ENCODE assay signal across 26 cellular contexts in genomic region chr3:171495413-171495812, GRCh38. TPM values are rescaled to one million over a fixed set of nuclear protein-coding genes. Genes with fewer than 3 reads are reported as not detected.
A peak's percentile ranks its signal among the peaks of the same experiment; 100 is the strongest.
DNase-seq lines count a peak whose midpoint lies in the region; ATAC-seq, FAIRE-seq and TF ChIP-seq lines count a peak whose summit lies in the region.
"Had no signal": no experiment of that assay in that cellular context is flagged by ENCODE, and none has a peak within 500 bp of the region (broad histone marks: within the 10 kb centered on the region; RNA-seq: fewer than 3 reads in every experiment).

No MANE protein-coding gene starts in this region.

- POLR2A ChIA-PET in CD8-positive, alpha-beta T cell (lab: Charles Lee), result no interaction called here

- H3K27me3 Mint-ChIP-seq in activated T-cell treated with anti-CD3 and anti-CD28 coated beads, Interleukin-2, amount 50 U/mL, for 72 hours (ENCODE audit: low read depth), result no peaks in the 10 kb centered on the region
- H3K27me3 Mint-ChIP-seq in activated T-cell treated with anti-CD3 and anti-CD28 coated beads, Interleukin-2, amount 50 U/mL, for 4 hours (ENCODE audit: low read depth), result no peaks in the 10 kb centered on the region
- H3K27me3 Mint-ChIP-seq in CD8-positive, alpha-beta T cell (ENCODE audit: low read depth), result no peaks in the 10 kb centered on the region

- DNase-seq in activated T-cell treated with anti-CD3 and anti-CD28 coated beads, Interleukin-2, amount 50 U/mL, for 72 hours, result no peak
- no peak for DNase-seq in activated T-cell treated with anti-CD3 and anti-CD28 coated beads, Interleukin-2, amount 50 U/mL, for 4 hours
- no peak for DNase-seq in CD8-positive, alpha-beta T cell
- DNase-seq in bronchial epithelial cell (ENCODE audit: low read depth), result no peak
- no peak for DNase-seq in stimulated activated effector memory CD8-positive, alpha-beta T cell treated with anti-CD3 and anti-CD28 coated beads, Interleukin-12 subunit alpha, Interleukin-12 subunit beta, amount 100 ng/mL, for 72 hours (ENCODE audit: low spot score in 2 of 2)
- DNase-seq in GM19238 (ENCODE audit: insufficient read length, low spot score), result no peak
- DNase-seq in SIG-M5 (lab: John Stamatoyannopoulos, UW), result no peak
- DNase-seq: ACHN; EL; GF-D8; GOT3; HCEC 1CT; KG1; NCI-H1092 treated with DMSO at 0.1 percent for 48 hours; NCI-H1436 treated with DMSO at 0.1 percent for 48 hours; NCI-H1930; NCI-H2171; NCI-H345; NCI-H524; NCI-H774; NK-92 treated with Interleukin-12 subunit alpha and Interleukin-12 subunit beta, amount 100 ng/mL, for 24 hours; SHP77 treated with DMSO at 0.1 percent for 48 hours had no signal

- H3K9me3 Mint-ChIP-seq in activated T-cell treated with anti-CD3 and anti-CD28 coated beads, Interleukin-2, amount 50 U/mL, for 72 hours, result peaks cover 0 to 1% of the 10 kb centered on the region in 2 donors
- no peaks in the 10 kb centered on the region for H3K9me3 Mint-ChIP-seq in activated T-cell treated with anti-CD3 and anti-CD28 coated beads, Interleukin-2, amount 50 U/mL, for 4 hours
- H3K9me3 Mint-ChIP-seq in CD8-positive, alpha-beta T cell, result no peaks in the 10 kb centered on the region
- no peaks in the 10 kb centered on the region for H3K9me3 Mint-ChIP-seq in stimulated activated effector memory CD8-positive, alpha-beta T cell treated with anti-CD3 and anti-CD28 coated beads, Interleukin-12 subunit alpha, Interleukin-12 subunit beta, amount 100 ng/mL, for 72 hours

- peak; percentile 36 for FAIRE-seq in bronchial epithelial cell (lab: Jason Lieb, UNC)
- FAIRE-seq: GM19239, HTR-8/SVneo had no signal

- H3K9me3 ChIP-seq in CD8-positive, alpha-beta T cell (ENCODE audit: low read length), result no peaks in the 10 kb centered on the region
- H3K9me3 ChIP-seq: BLaER1 had no signal

- peaks cover 39% of the 10 kb centered on the region for H3K4me1 ChIP-seq in CD8-positive, alpha-beta T cell (ENCODE audit: insufficient read depth, low read length)
- H3K4me1 ChIP-seq: BLaER1 had no signal

- H3K4me1 Mint-ChIP-seq in activated T-cell treated with anti-CD3 and anti-CD28 coated beads, Interleukin-2, amount 50 U/mL, for 72 hours (ENCODE audit: low read depth), result peaks cover 33% of the 10 kb centered on the region
- peaks cover 61% of the 10 kb centered on the region for H3K4me1 Mint-ChIP-seq in activated T-cell treated with anti-CD3 and anti-CD28 coated beads, Interleukin-2, amount 50 U/mL, for 4 hours (ENCODE audit: low read depth)
- H3K4me1 Mint-ChIP-seq in CD8-positive, alpha-beta T cell (ENCODE audit: low read depth), result peaks cover 56% of the 10 kb centered on the region
- H3K4me1 Mint-ChIP-seq in stimulated activated effector memory CD8-positive, alpha-beta T cell treated with anti-CD3 and anti-CD28 coated beads, Interleukin-12 subunit alpha, Interleukin-12 subunit beta, amount 100 ng/mL, for 72 hours, result peaks cover 27% of the 10 kb centered on the region

- no peak overlapping the region for H3K4me3 Mint-ChIP-seq in activated T-cell treated with anti-CD3 and anti-CD28 coated beads, Interleukin-2, amount 50 U/mL, for 72 hours
- H3K4me3 Mint-ChIP-seq in activated T-cell treated with anti-CD3 and anti-CD28 coated beads, Interleukin-2, amount 50 U/mL, for 4 hours, result no peak overlapping the region
- H3K4me3 Mint-ChIP-seq in CD8-positive, alpha-beta T cell, result no peak overlapping the region
- H3K4me3 Mint-ChIP-seq in stimulated activated effector memory CD8-positive, alpha-beta T cell treated with anti-CD3 and anti-CD28 coated beads, Interleukin-12 subunit alpha, Interleukin-12 subunit beta, amount 100 ng/mL, for 72 hours, result no peak overlapping the region

- no peak overlapping the region for H3K4me3 ChIP-seq in CD8-positive, alpha-beta T cell (ENCODE audit: low read depth, low read length)
- H3K4me3 ChIP-seq in bronchial epithelial cell (ENCODE audit: low read depth, low read length), result no peak overlapping the region
- H3K4me3 ChIP-seq: BLaER1 had no signal

- CTCF ChIA-PET in CD8-positive, alpha-beta T cell (lab: Charles Lee), result no interaction called here

- no peaks in the 10 kb centered on the region for H3K27me3 ChIP-seq in CD8-positive, alpha-beta T cell (ENCODE audit: insufficient read depth, low read length)
- H3K27me3 ChIP-seq in bronchial epithelial cell (ENCODE audit: control insufficient read depth, insufficient read depth, low read length), result no peaks in the 10 kb centered on the region
- H3K27me3 ChIP-seq: BLaER1 had no signal

- peak overlapping the region; percentile 74 for H3K27ac Mint-ChIP-seq in activated T-cell treated with anti-CD3 and anti-CD28 coated beads, Interleukin-2, amount 50 U/mL, for 72 hours
- peak overlapping the region; percentile 89 for H3K27ac Mint-ChIP-seq in CD8-positive, alpha-beta T cell
- peak overlapping the region; percentile 67 for H3K27ac Mint-ChIP-seq in stimulated activated effector memory CD8-positive, alpha-beta T cell treated with anti-CD3 and anti-CD28 coated beads, Interleukin-12 subunit alpha, Interleukin-12 subunit beta, amount 100 ng/mL, for 72 hours

- H3K36me3 ChIP-seq in CD8-positive, alpha-beta T cell (ENCODE audit: insufficient read depth, low read length), result no peaks in the 10 kb centered on the region
- no peaks in the 10 kb centered on the region for H3K36me3 ChIP-seq in bronchial epithelial cell (ENCODE audit: control insufficient read depth, insufficient read depth, low read length)
- H3K36me3 ChIP-seq: BLaER1 had no signal

- H3K36me3 Mint-ChIP-seq in activated T-cell treated with anti-CD3 and anti-CD28 coated beads, Interleukin-2, amount 50 U/mL, for 72 hours (ENCODE audit: insufficient read depth in 2 of 2), result peaks cover 2 to 4% of the 10 kb centered on the region in 2 donors
- H3K36me3 Mint-ChIP-seq in activated T-cell treated with anti-CD3 and anti-CD28 coated beads, Interleukin-2, amount 50 U/mL, for 4 hours (ENCODE audit: insufficient read depth), result no peaks in the 10 kb centered on the region
- no peaks in the 10 kb centered on the region for H3K36me3 Mint-ChIP-seq in CD8-positive, alpha-beta T cell
- H3K36me3 Mint-ChIP-seq in stimulated activated effector memory CD8-positive, alpha-beta T cell treated with anti-CD3 and anti-CD28 coated beads, Interleukin-12 subunit alpha, Interleukin-12 subunit beta, amount 100 ng/mL, for 72 hours, result no peaks in the 10 kb centered on the region

- H3K27ac ChIP-seq in CD8-positive, alpha-beta T cell (ENCODE audit: low read depth, low read length), result no peak overlapping the region
- H3K27ac ChIP-seq: BLaER1, RWPE1 had no signal

- no peak for TF ChIP-seq CTCF in CD8-positive, alpha-beta T cell (IDR thresholded peaks at IDR 0.05)
- no peak for TF ChIP-seq CTCF in bronchial epithelial cell (IDR thresholded peaks at IDR 0.05; ENCODE audit: insufficient read depth, low read length, severe bottlenecking)

- no peak for ATAC-seq in activated T-cell treated with anti-CD3 and anti-CD28 coated beads, Interleukin-2, amount 50 U/mL, for 72 hours (replicated peaks in 1 of 2)
- ATAC-seq in activated T-cell treated with anti-CD3 and anti-CD28 coated beads, Interleukin-2, amount 50 U/mL, for 4 hours, result no peak
- no peak for ATAC-seq in CD8-positive, alpha-beta T cell
- ATAC-seq in stimulated activated effector memory CD8-positive, alpha-beta T cell treated with anti-CD3 and anti-CD28 coated beads, Interleukin-12 subunit alpha, Interleukin-12 subunit beta, amount 100 ng/mL, for 72 hours, result no peak

- intact Hi-C loops in CD8-positive, alpha-beta T cell (cut with DNase I, micrococcal nuclease), result loop anchor here (2.0 to 10.0 kb wide), 2 partner anchors 17 to 539 kb away; partner anchors contain the start of gene FNDC3B (in 1 of the 2)

RNA-seq across cellular contexts. Expression of gene TNIK, which starts 35.2 kb away (rescaled TPM):
- total RNA-seq in activated T-cell treated with anti-CD3 and anti-CD28 coated beads, Interleukin-2, amount 50 U/mL, for 72 hours, result 10 to 100 TPM; 32.2 to 43.2 TPM
- total RNA-seq in activated T-cell treated with anti-CD3 and anti-CD28 coated beads, Interleukin-2, amount 50 U/mL, for 4 hours, result 10 to 100 TPM; 12.9 to 15.4 (median 13.5) TPM
- total RNA-seq in CD8-positive, alpha-beta T cell, result 10 to 100 TPM; 60.8 to 65.1 TPM
- total RNA-seq in bronchial epithelial cell, result 0.26 and 1.1 TPM in 2 replicates
